Comparison of ENCODE assay signal across 1 cellular context in the genomic region with DNA sequence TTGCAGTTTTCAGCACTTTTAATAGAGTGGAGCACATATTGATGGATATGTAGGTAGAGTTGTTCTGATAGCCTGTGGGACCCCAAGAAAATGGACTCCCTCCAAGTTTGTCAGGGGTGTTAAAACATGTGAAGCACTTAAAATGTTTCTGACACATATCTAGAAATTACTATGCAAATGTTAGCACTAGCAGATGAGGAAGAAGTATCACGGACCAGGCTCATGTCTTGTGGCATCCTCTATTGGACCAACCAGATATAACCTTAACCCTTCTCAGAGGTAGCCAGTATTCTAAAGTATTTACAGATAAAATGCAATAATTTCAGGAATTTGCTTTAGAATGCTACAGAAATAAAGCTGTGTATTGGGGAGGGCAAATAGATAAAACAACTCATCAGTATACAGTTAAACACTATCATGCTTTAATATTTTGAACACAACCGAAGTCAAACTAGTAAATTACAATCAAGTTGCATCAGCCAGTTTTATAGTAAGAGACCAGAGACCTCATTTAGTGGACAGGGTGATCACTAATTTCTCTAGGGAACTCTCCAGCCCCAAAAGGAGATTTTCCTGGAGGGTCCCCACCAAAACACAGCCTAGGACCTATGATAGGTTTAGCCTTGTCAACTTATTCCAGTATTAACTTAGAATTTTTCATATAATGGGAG.
TF ChIP-seq lines count a peak whose summit lies in the region.

No MANE protein-coding gene starts in this region.

TF ChIP-seq in GM12878, 131 proteins besides CTCF, POLR2A, EP300 and RAD21:
- no peak for TF ChIP-seq ZNF384 (IDR thresholded peaks at IDR 0.05; ENCODE audit: borderline replicate concordance, low read depth, low read length)
- no peak for TF ChIP-seq ASH2L (IDR thresholded peaks at IDR 0.05; ENCODE audit: borderline replicate concordance, low read depth)
- TF ChIP-seq NFYA (IDR thresholded peaks at IDR 0.05; ENCODE audit: borderline replicate concordance, low read depth, low read length) = no peak
- no peak for TF ChIP-seq MXI1 (IDR thresholded peaks at IDR 0.05; ENCODE audit: low read depth, low read length)
- no peak for TF ChIP-seq FOS (IDR thresholded peaks at IDR 0.05; ENCODE audit: borderline replicate concordance, extremely low read depth, insufficient read length)
